ENCODE assay signal across 11 cellular contexts in genomic region chr20:8361008-8361652, GRCh38.
DNase-seq lines count a peak whose midpoint lies in the region; ATAC-seq and TF ChIP-seq lines count a peak whose summit lies in the region.
"Had no signal": no experiment of that assay in that cellular context is flagged by ENCODE, and none has a peak within 500 bp of the region (broad histone marks: within the 10 kb centered on the region; RNA-seq: fewer than 3 reads in every experiment).

No MANE protein-coding gene starts in this region.

- peak in 1 of 2 donors; percentile 18 for TF ChIP-seq CTCF in suprapubic skin (IDR thresholded peaks at IDR 0.05)

- no peak for TF ChIP-seq EP300 in suprapubic skin (IDR thresholded peaks at IDR 0.05)

- H3K9me3 Mint-ChIP-seq in activated CD4-positive, alpha-beta T cell treated with anti-CD3 and anti-CD28 coated beads, Interleukin-2, amount 10 ng/mL, durations not matched to agents 24 days and 14 days: no peaks in the 10 kb centered on the region
- H3K9me3 Mint-ChIP-seq: CD4-positive, CD25-positive, alpha-beta regulatory T cell had no signal

- H3K4me1 Mint-ChIP-seq in activated CD4-positive, alpha-beta T cell treated with anti-CD3 and anti-CD28 coated beads, Interleukin-2, amount 10 ng/mL, durations not matched to agents 24 days and 14 days: no peaks in the 10 kb centered on the region
- H3K4me1 Mint-ChIP-seq: CD4-positive, CD25-positive, alpha-beta regulatory T cell had no signal

- intact Hi-C loops in activated CD4-positive, alpha-beta T cell treated with anti-CD3 and anti-CD28 coated beads, Interleukin-2, amount 10 ng/mL, durations not matched to agents 24 days and 14 days (cut with micrococcal nuclease): no loop called here

- H3K27me3 ChIP-seq in suprapubic skin: no peaks in the 10 kb centered on the region
- H3K27me3 ChIP-seq: vagina had no signal

- H3K9me3 ChIP-seq in suprapubic skin: no peaks in the 10 kb centered on the region
- H3K9me3 ChIP-seq: vagina had no signal

- H3K36me3 Mint-ChIP-seq in activated CD4-positive, alpha-beta T cell treated with anti-CD3 and anti-CD28 coated beads, Interleukin-2, amount 10 ng/mL, durations not matched to agents 24 days and 14 days (ENCODE audit: low read depth): no peaks in the 10 kb centered on the region
- H3K36me3 Mint-ChIP-seq: CD4-positive, CD25-positive, alpha-beta regulatory T cell had no signal

- 51% methylated on average over 5 of the region's 5 CpGs for WGBS in suprapubic skin

- no peak overlapping the region for H3K27ac ChIP-seq in suprapubic skin
- H3K27ac ChIP-seq: vagina had no signal

- no peak overlapping the region for H3K27ac Mint-ChIP-seq in activated CD4-positive, alpha-beta T cell treated with anti-CD3 and anti-CD28 coated beads, Interleukin-2, amount 10 ng/mL, durations not matched to agents 24 days and 14 days
- H3K27ac Mint-ChIP-seq: CD4-positive, CD25-positive, alpha-beta regulatory T cell had no signal

- peak; percentile 6 to 21 for DNase-seq in activated CD4-positive, alpha-beta T cell treated with anti-CD3 and anti-CD28 coated beads, Interleukin-2, amount 50 U/mL, for 48 hours
- DNase-seq in activated CD4-positive, alpha-beta T cell treated with anti-CD3 and anti-CD28 coated beads, Interleukin-2, amount 10 ng/mL, durations not matched to agents 24 days and 14 days: no peak
- DNase-seq in cerebellar cortex (ENCODE audit: low spot score) (peak; percentile 69), renal cortical epithelial cell (ENCODE audit: low read depth) (peak; percentile 68), activated gamma-delta T cell treated with Interleukin-2 at 50 U/mL for 16 hours (no peak), mucosa of gallbladder (ENCODE audit: low spot score) (no peak), suprapubic skin (ENCODE audit: low spot score in 2 of 2) (no peak)
- DNase-seq: CD4-positive, CD25-positive, alpha-beta regulatory T cell; NCI-H345 had no signal

- no peaks in the 10 kb centered on the region for H3K36me3 ChIP-seq in suprapubic skin
- H3K36me3 ChIP-seq: vagina had no signal

- H3K4me1 ChIP-seq in suprapubic skin: peaks cover 25% of the 10 kb centered on the region
- H3K4me1 ChIP-seq: vagina had no signal

- H3K4me3 ChIP-seq in suprapubic skin: no peak overlapping the region
- H3K4me3 ChIP-seq: vagina had no signal

- no peak overlapping the region for H3K4me3 Mint-ChIP-seq in activated CD4-positive, alpha-beta T cell treated with anti-CD3 and anti-CD28 coated beads, Interleukin-2, amount 10 ng/mL, durations not matched to agents 24 days and 14 days
- H3K4me3 Mint-ChIP-seq: CD4-positive, CD25-positive, alpha-beta regulatory T cell had no signal

- peaks cover 2% of the 10 kb centered on the region for H3K27me3 Mint-ChIP-seq in activated CD4-positive, alpha-beta T cell treated with anti-CD3 and anti-CD28 coated beads, Interleukin-2, amount 10 ng/mL, durations not matched to agents 24 days and 14 days
- H3K27me3 Mint-ChIP-seq: CD4-positive, CD25-positive, alpha-beta regulatory T cell had no signal

- no peak for TF ChIP-seq POLR2A in suprapubic skin (IDR thresholded peaks at IDR 0.05)

- peak; percentile 72 for ATAC-seq in HG02885 (IDR thresholded peaks at IDR 0.05; ENCODE audit: poor library complexity, unreplicated experiment)

Comparison
In these comparisons a context has a peak if more than half of its experiments do, and no peak if none do; other contexts are left out.
1. DNase-seq: peak in activated CD4-positive, alpha-beta T cell treated with anti-CD3 and anti-CD28 coated beads, Interleukin-2, amount 50 U/mL, for 48 hours (2 of 2), cerebellar cortex (single experiment) and renal cortical epithelial cell (single experiment); none in activated CD4-positive, alpha-beta T cell treated with anti-CD3 and anti-CD28 coated beads, Interleukin-2, amount 10 ng/mL, durations not matched to agents 24 days and 14 days (single experiment), activated gamma-delta T cell treated with Interleukin-2 at 50 U/mL for 16 hours (single experiment), mucosa of gallbladder (single experiment) and suprapubic skin (0 of 2).